In genomic region chr12:83313827-83314226, GRCh38 we compare ENCODE assay signal across 10 cellular contexts.
"Had no signal": no experiment of that assay in that cellular context is flagged by ENCODE, and none has a peak within 500 bp of the region (broad histone marks: within the 10 kb centered on the region; RNA-seq: fewer than 3 reads in every experiment).

No MANE protein-coding gene starts in this region.

- H3K36me3 ChIP-seq: HAP-1 had no signal

- H3K9me3 ChIP-seq: HAP-1 had no signal

- H3K27me3 Mint-ChIP-seq: IgD-negative memory B cell had no signal

- H3K4me1 Mint-ChIP-seq: IgD-negative memory B cell had no signal

- H2AFZ ChIP-seq: GM23248 had no signal

- ATAC-seq: HCT116, HepG2 had no signal

- H3K27ac ChIP-seq: GM23248, HL-60 had no signal

- H3K27ac Mint-ChIP-seq: HFFc6, IgD-negative memory B cell had no signal

- H3K4me3 Mint-ChIP-seq: HFFc6, IgD-negative memory B cell had no signal

- H3K36me3 Mint-ChIP-seq: IgD-negative memory B cell had no signal

- H3K9ac ChIP-seq: GM23248 had no signal

- H3K4me3 ChIP-seq: GM23248, HAP-1 had no signal

- DNase-seq: GM23248, GOT3, H7, HFFc6, KG1 had no signal
